ENCODE assay signal across 8 cellular contexts in genomic region chr22:45934659-45935341, GRCh38. TPM values are rescaled to one million over a fixed set of nuclear protein-coding genes. Genes with fewer than 3 reads are reported as not detected.
DNase-seq lines count a peak whose midpoint lies in the region; TF ChIP-seq lines count a peak whose summit lies in the region.

No MANE protein-coding gene starts in this region.

- H3K4me3 Mint-ChIP-seq in MCF 10A (ENCODE audit: unreplicated experiment), result peak overlapping the region; percentile 66

- peak overlapping the region; percentile 83 for H3K27ac Mint-ChIP-seq in MCF 10A (ENCODE audit: low read depth, unreplicated experiment)

- peak overlapping the region in 1 of 2 donors; percentile 42 for H3K4me3 ChIP-seq in ascending aorta

- H3K27me3 Mint-ChIP-seq in MCF 10A (ENCODE audit: insufficient read depth, unreplicated experiment), result no peaks in the 10 kb centered on the region

- TF ChIP-seq EP300 in Ishikawa (IDR thresholded peaks at IDR 0.05; ENCODE audit: borderline replicate concordance), result peak; percentile 58; the same call in 1 of the 2 replicates

- CTCF ChIA-PET in MCF 10A (lab: Yijun Ruan, JAX), result interaction anchor here (0.7 to 1.1 kb wide), 2 partner anchors 71 to 330 kb away, joined by 3 to 5 read pairs; no protein-coding TSS in a partner anchor

- H3K36me3 Mint-ChIP-seq in MCF 10A (ENCODE audit: insufficient read depth, unreplicated experiment), result no peaks in the 10 kb centered on the region

- H3K9me3 ChIP-seq in ascending aorta, result no peaks in the 10 kb centered on the region

- H3K36me3 ChIP-seq in ascending aorta, result no peaks in the 10 kb centered on the region

- TF ChIP-seq CTCF in MCF 10A (IDR thresholded peaks at IDR 0.05; ENCODE audit: unreplicated experiment) (no peak), ascending aorta (IDR thresholded peaks at IDR 0.05) (no peak)

- H3K27ac ChIP-seq in ascending aorta, result no peak overlapping the region

- intact Hi-C loops in MCF 10A (cut with micrococcal nuclease), result loop anchor here (2.0 kb wide), 1 partner anchor 16 kb away; no protein-coding TSS in a partner anchor
- intact Hi-C loops in ascending aorta (cut with DNase I), result no loop called here

- peak; percentile 2; the same call in 1 of the 2 replicates for TF ChIP-seq RAD21 in Ishikawa (IDR thresholded peaks at IDR 0.05; ENCODE audit: low read depth)

- BruUV-seq in MCF 10A (replicated peaks; lab: Mats Ljungman, UMichigan), result no TSS peak

- DNase-seq in COLO668 (lab: John Stamatoyannopoulos, UW; ENCODE audit: unreplicated experiment) (peak; percentile 31), MCF 10A (ENCODE audit: unreplicated experiment) (peak; percentile 98), myocyte (ENCODE audit: low read depth) (peak; percentile 48), T-helper 2 cell (no peak), ascending aorta (ENCODE audit: low spot score in 2 of 2) (no peak)
- no peak for DNase-seq in activated naive CD4-positive, alpha-beta T cell treated with Interleukin-2 at 50 U/mL for 16 hours
- DNase-seq in stimulated activated CD8-positive, alpha-beta memory T cell treated with anti-CD3 and anti-CD28 coated beads, Interleukin-4, amount 100 ng/mL, for 48 hours, result no peak

- POLR2A ChIA-PET in MCF 10A (lab: Yijun Ruan, JAX), result interaction anchor here (0.5 to 1.4 kb wide), 2 partner anchors 71 to 463 kb away, joined by 3 to 4 read pairs; no protein-coding TSS in a partner anchor

- H3K4me1 ChIP-seq in ascending aorta, result peaks cover 3 to 4% of the 10 kb centered on the region in 2 donors

- peaks cover 7% of the 10 kb centered on the region for H3K9me3 Mint-ChIP-seq in MCF 10A (ENCODE audit: unreplicated experiment)

- no peaks in the 10 kb centered on the region for H3K27me3 ChIP-seq in ascending aorta

- peaks cover 24% of the 10 kb centered on the region for H3K4me1 Mint-ChIP-seq in MCF 10A (ENCODE audit: insufficient read depth, unreplicated experiment)

TF ChIP-seq in Ishikawa, 13 proteins besides CTCF, POLR2A, EP300 and RAD21:
- TF ChIP-seq MAX (IDR thresholded peaks at IDR 0.05) (0 out of 2 replicates have a peak, but pooled peaks have one; percentile 36), EGR1 (IDR thresholded peaks at IDR 0.05) (peak; percentile 96), TCF12 (IDR thresholded peaks at IDR 0.05; ENCODE audit: low read depth) (peak; percentile 71), NFIC (IDR thresholded peaks at IDR 0.05) (peak; percentile 92), TAF1 (IDR thresholded peaks at IDR 0.05; ENCODE audit: low read depth) (no peak)

RNA-seq across cellular contexts. Expression of gene WNT7B, which starts 42.2 kb away (rescaled TPM):
- total RNA-seq in MCF 10A (2022) (0.28 and 0.39 TPM in 2 replicates), myocyte (not detected in 2 replicates), ascending aorta (not detected)
- not detected for polyA plus RNA-seq in myocyte (2012)

Comparison
In these comparisons a context has a peak if more than half of its experiments do, and no peak if none do; other contexts are left out.
1. DNase-seq: peak in COLO668 (single experiment), MCF 10A (single experiment) and myocyte (single experiment); none in activated naive CD4-positive, alpha-beta T cell treated with Interleukin-2 at 50 U/mL for 16 hours (single experiment), stimulated activated CD8-positive, alpha-beta memory T cell treated with anti-CD3 and anti-CD28 coated beads, Interleukin-4, amount 100 ng/mL, for 48 hours (single experiment), T-helper 2 cell (0 of 5) and ascending aorta (0 of 2).